Comparison of ENCODE assay signal across 1 cellular context in genomic region chr3:46978985-46979944, GRCh38.
TF ChIP-seq lines count a peak whose summit lies in the region.

NBEAL2 (plus strand) TSS chr3:46979666; CDS start chr3:46979862, 196 bp downstream.

TF ChIP-seq in K562, 482 proteins besides CTCF, POLR2A, EP300 and RAD21 (continued from another document and continues in another):
- TF ChIP-seq HMGN3 (IDR thresholded peaks at IDR 0.05; ENCODE audit: borderline replicate concordance, extremely low read depth, insufficient read length, low read depth, low read length) (peak; percentile 90), JUND (IDR thresholded peaks at IDR 0.05; ENCODE audit: borderline replicate concordance, low read depth, low read length) (peak; percentile 37; the same call in 1 of the 2 replicates), JUND (tag; IDR thresholded peaks at IDR 0.05; ENCODE audit: borderline replicate concordance, low read depth, low read length) (peak; percentile 62; the same call in 1 of the 3 replicates), E2F8 (IDR thresholded peaks at IDR 0.05; ENCODE audit: low read depth, partially characterized antibody) (peak; percentile 43), KLF1 (tag; IDR thresholded peaks at IDR 0.05) (peak; percentile 92), TCF3 (CRISPR knock-in tag; IDR thresholded peaks at IDR 0.05) (no peak), ZNF282 (CRISPR knock-in tag; IDR thresholded peaks at IDR 0.05) (no peak), FOS (IDR thresholded peaks at IDR 0.05; ENCODE audit: extremely low read depth, insufficient read length) (no peak), TRIM25 (IDR thresholded peaks at IDR 0.05; ENCODE audit: borderline replicate concordance) (no peak), GATAD2A (IDR thresholded peaks at IDR 0.05) (no peak), ZKSCAN3 (CRISPR knock-in tag; IDR thresholded peaks at IDR 0.05) (no peak), TFE3 (CRISPR knock-in tag; IDR thresholded peaks at IDR 0.05) (no peak), MEF2A (IDR thresholded peaks at IDR 0.05; ENCODE audit: control insufficient read depth, low read depth, low read length) (no peak), POLR2H (tag; IDR thresholded peaks at IDR 0.05; ENCODE audit: low read depth) (no peak), GATAD2B (IDR thresholded peaks at IDR 0.05; ENCODE audit: borderline replicate concordance) (no peak), EGR1 (conservative IDR thresholded peaks at IDR 0.05) (no peak; the same call in 1 of the 2 replicates), BRD4 (IDR thresholded peaks at IDR 0.05) (no peak), NBN (IDR thresholded peaks at IDR 0.05; ENCODE audit: low read depth) (peak; percentile 21; the same call in 1 of the 2 replicates), CREB5 (CRISPR knock-in tag; IDR thresholded peaks at IDR 0.05) (no peak), NFXL1 (CRISPR knock-in tag; IDR thresholded peaks at IDR 0.05) (no peak), ZBTB43 (CRISPR knock-in tag; IDR thresholded peaks at IDR 0.05) (no peak), SRF (CRISPR knock-in tag; IDR thresholded peaks at IDR 0.05) (peak; percentile 35 to 74; a peak in 2 of 4 replicates), E4F1 (CRISPR knock-in tag; IDR thresholded peaks at IDR 0.05; ENCODE audit: borderline replicate concordance) (no peak), ZNF696 (CRISPR knock-in tag; conservative IDR thresholded peaks at IDR 0.05) (no peak), SLC30A9 (CRISPR knock-in tag; IDR thresholded peaks at IDR 0.05) (no peak), ETV6 (IDR thresholded peaks at IDR 0.05; ENCODE audit: borderline replicate concordance in 1 of 2, low read depth in 2 of 2, low read length in 1 of 2) (no peak), ETV6 (CRISPR knock-in tag; IDR thresholded peaks at IDR 0.05; ENCODE audit: borderline replicate concordance) (no peak), FOXP1 (CRISPR knock-in tag; IDR thresholded peaks at IDR 0.05) (peak; percentile 86), ARID3B (CRISPR knock-in tag; IDR thresholded peaks at IDR 0.05; ENCODE audit: borderline replicate concordance) (0 out of 2 replicates have a peak, but pooled peaks have one; percentile 35), ZNF324 (CRISPR knock-in tag; IDR thresholded peaks at IDR 0.05) (peak; percentile 45; the same call in 1 of the 2 replicates), CHD7 (IDR thresholded peaks at IDR 0.05; ENCODE audit: low read depth, low read length) (no peak), ZSCAN32 (CRISPR knock-in tag; IDR thresholded peaks at IDR 0.05) (no peak)
